20 cellular contexts compared by ENCODE assay signal in the genomic region with DNA sequence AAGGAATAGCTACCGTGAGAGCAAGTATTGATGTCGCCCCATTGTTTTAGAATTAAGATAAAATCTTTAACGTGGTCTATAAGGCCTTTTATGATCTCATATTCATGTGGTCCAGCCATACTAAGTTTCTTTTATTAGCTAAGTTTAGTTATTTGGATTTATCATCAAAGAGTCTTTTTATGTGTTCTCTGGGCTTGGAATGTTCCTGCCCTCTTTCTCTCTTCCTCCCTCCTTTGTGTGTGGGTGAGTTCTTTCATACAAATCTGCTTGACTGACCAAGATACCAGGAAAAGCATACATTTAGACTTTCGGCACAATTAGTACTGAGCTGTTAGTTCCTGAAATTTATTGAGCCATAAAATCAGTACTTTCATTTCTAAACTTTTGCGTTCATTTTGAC. TPM values are rescaled to one million over a fixed set of nuclear protein-coding genes. Genes with fewer than 3 reads are reported as not detected.
DNase-seq lines count a peak whose midpoint lies in the region; ATAC-seq, FAIRE-seq and TF ChIP-seq lines count a peak whose summit lies in the region.
"Had no signal": no experiment of that assay in that cellular context is flagged by ENCODE, and none has a peak within 500 bp of the region (broad histone marks: within the 10 kb centered on the region; RNA-seq: fewer than 3 reads in every experiment).

No MANE protein-coding gene starts in this region.

- no peaks in the 10 kb centered on the region for H3K36me3 Mint-ChIP-seq in astrocyte (ENCODE audit: low read depth, unreplicated experiment)
- no peaks in the 10 kb centered on the region for H3K36me3 Mint-ChIP-seq in activated T-cell treated with anti-CD3 and anti-CD28 coated beads, Interleukin-2, amount 50 U/mL, for 4 hours (ENCODE audit: insufficient read depth)

- H3K27ac ChIP-seq in Karpas-422 (ENCODE audit: low read length) = no peak overlapping the region
- H3K27ac ChIP-seq in astrocyte (ENCODE audit: low read depth, low read length) = no peak overlapping the region
- H3K27ac ChIP-seq in upper lobe of right lung = no peak overlapping the region
- H3K27ac ChIP-seq in body of pancreas = no peak overlapping the region
- H3K27ac ChIP-seq: A549, HL-60 had no signal

- peak overlapping the region; percentile 15; the same call in 1 of the 2 replicates for H2AFZ ChIP-seq in Karpas-422 (ENCODE audit: low read length)
- no peak overlapping the region for H2AFZ ChIP-seq in astrocyte (ENCODE audit: low read depth, low read length)

- TF ChIP-seq CTCF in astrocyte (IDR thresholded peaks at IDR 0.05; ENCODE audit: insufficient read depth, low read depth, low read length) (no peak), upper lobe of right lung (IDR thresholded peaks at IDR 0.05) (no peak), body of pancreas (IDR thresholded peaks at IDR 0.05) (no peak)

- H3K36me3 ChIP-seq in Karpas-422 (ENCODE audit: insufficient read depth, low read length) (no peaks in the 10 kb centered on the region), astrocyte (ENCODE audit: insufficient read depth, low read length) (no peaks in the 10 kb centered on the region), upper lobe of right lung (no peaks in the 10 kb centered on the region), body of pancreas (replicated peaks in 1 of 2; ENCODE audit: insufficient read depth in 1 of 2, low read depth in 2 of 2) (no peaks in the 10 kb centered on the region)
- H3K36me3 ChIP-seq: BE2C had no signal

- H3K9ac ChIP-seq in Karpas-422 (ENCODE audit: low read length) (no peak overlapping the region), astrocyte (ENCODE audit: low read length) (no peak overlapping the region)

- no peak for DNase-seq in Karpas-422
- DNase-seq in astrocyte (ENCODE audit: low read depth) = peak; percentile 10
- DNase-seq in kidney glomerular epithelial cell (lab: John Stamatoyannopoulos, UW) = peak; percentile 3
- DNase-seq in upper lobe of right lung = no peak
- no peak for DNase-seq in body of pancreas
- no peak for DNase-seq in activated T-cell treated with anti-CD3 and anti-CD28 coated beads, Interleukin-2, amount 50 U/mL, for 4 hours
- DNase-seq: BE2C, H9, KBM-7, NCI-H1105, NCI-H2029 treated with DMSO at 0.1 percent for 48 hours, NCI-H226, NCI-H510A treated with DMSO at 0.1 percent for 48 hours, NCI-H774, OCI-M1 had no signal

- 36 to 48% methylated on average over 5 of the region's 5 CpGs for WGBS in body of pancreas, 2 donors

- H3K27ac Mint-ChIP-seq in astrocyte (ENCODE audit: unreplicated experiment) = no peak overlapping the region
- H3K27ac Mint-ChIP-seq: H9 had no signal

- H3K4me1 Mint-ChIP-seq in astrocyte (ENCODE audit: low read depth, unreplicated experiment) = no peaks in the 10 kb centered on the region
- no peaks in the 10 kb centered on the region for H3K4me1 Mint-ChIP-seq in activated T-cell treated with anti-CD3 and anti-CD28 coated beads, Interleukin-2, amount 50 U/mL, for 4 hours (ENCODE audit: low read depth)

- H3K27me3 ChIP-seq in Karpas-422 (ENCODE audit: low read length) = no peaks in the 10 kb centered on the region
- no peaks in the 10 kb centered on the region for H3K27me3 ChIP-seq in astrocyte (ENCODE audit: insufficient read depth, low read length)
- no peaks in the 10 kb centered on the region for H3K27me3 ChIP-seq in upper lobe of right lung
- H3K27me3 ChIP-seq in body of pancreas = no peaks in the 10 kb centered on the region

- H4K20me1 ChIP-seq in Karpas-422 (ENCODE audit: insufficient read depth, low read depth, low read length) (no peaks in the 10 kb centered on the region), astrocyte (ENCODE audit: insufficient read depth, low read length) (no peaks in the 10 kb centered on the region)

- H3K4me2 ChIP-seq in Karpas-422 (ENCODE audit: low read depth, low read length, poor library complexity, severe bottlenecking) (peak overlapping the region; percentile 8), astrocyte (ENCODE audit: low read length) (no peak overlapping the region)
- H3K4me2 ChIP-seq: A549 had no signal

- H3K9me3 ChIP-seq in Karpas-422 (ENCODE audit: low read length) = no peaks in the 10 kb centered on the region
- no peaks in the 10 kb centered on the region for H3K9me3 ChIP-seq in astrocyte (ENCODE audit: insufficient read depth, low read depth, low read length)
- no peaks in the 10 kb centered on the region for H3K9me3 ChIP-seq in upper lobe of right lung
- H3K9me3 ChIP-seq in body of pancreas = no peaks in the 10 kb centered on the region
- H3K9me3 ChIP-seq: A549, BE2C had no signal

- no peak overlapping the region for H3K4me3 Mint-ChIP-seq in astrocyte (ENCODE audit: unreplicated experiment)
- no peak overlapping the region for H3K4me3 Mint-ChIP-seq in activated T-cell treated with anti-CD3 and anti-CD28 coated beads, Interleukin-2, amount 50 U/mL, for 4 hours
- H3K4me3 Mint-ChIP-seq: H9 had no signal

- H3K9me3 Mint-ChIP-seq in astrocyte (ENCODE audit: unreplicated experiment) = no peaks in the 10 kb centered on the region
- no peaks in the 10 kb centered on the region for H3K9me3 Mint-ChIP-seq in activated T-cell treated with anti-CD3 and anti-CD28 coated beads, Interleukin-2, amount 50 U/mL, for 4 hours
- H3K9me3 Mint-ChIP-seq: H9 had no signal

- ATAC-seq in upper lobe of right lung (peak; percentile 48), HG02678 (IDR thresholded peaks at IDR 0.05; ENCODE audit: unreplicated experiment) (no peak), body of pancreas (no peak)
- ATAC-seq in activated T-cell treated with anti-CD3 and anti-CD28 coated beads, Interleukin-2, amount 50 U/mL, for 4 hours = no peak
- ATAC-seq: A549, Right ventricle myocardium inferior had no signal

- H3K4me1 ChIP-seq in Karpas-422 (ENCODE audit: low read length) (peaks cover 10% of the 10 kb centered on the region), astrocyte (ENCODE audit: insufficient read depth, low read length) (no peaks in the 10 kb centered on the region), upper lobe of right lung (no peaks in the 10 kb centered on the region), body of pancreas (no peaks in the 10 kb centered on the region)
- H3K4me1 ChIP-seq: A549, BE2C had no signal

- H3K27me3 Mint-ChIP-seq in astrocyte (ENCODE audit: low read depth, unreplicated experiment) = no peaks in the 10 kb centered on the region
- peaks cover 3% of the 10 kb centered on the region for H3K27me3 Mint-ChIP-seq in activated T-cell treated with anti-CD3 and anti-CD28 coated beads, Interleukin-2, amount 50 U/mL, for 4 hours (ENCODE audit: low read depth)

- no peak for TF ChIP-seq POLR2A in body of pancreas (IDR thresholded peaks at IDR 0.05)

- H3K9me2 ChIP-seq in Karpas-422 (replicated peaks; ENCODE audit: insufficient read depth, low read length) = no peaks in the 10 kb centered on the region

- FAIRE-seq in astrocyte (lab: Jason Lieb, UNC) = no peak
- FAIRE-seq: A549 had no signal

- H3K79me2 ChIP-seq in Karpas-422 (ENCODE audit: low read length) (no peaks in the 10 kb centered on the region), astrocyte (ENCODE audit: insufficient read depth, low read length) (no peaks in the 10 kb centered on the region)

- H3K4me3 ChIP-seq in Karpas-422 (ENCODE audit: low read length) = no peak overlapping the region
- no peak overlapping the region for H3K4me3 ChIP-seq in astrocyte (ENCODE audit: insufficient read depth, low read depth, low read length)
- no peak overlapping the region for H3K4me3 ChIP-seq in upper lobe of right lung
- H3K4me3 ChIP-seq in body of pancreas = no peak overlapping the region
- H3K4me3 ChIP-seq: A549 had no signal

- intact Hi-C loops in upper lobe of right lung (cut with DNase I) (no loop called here), body of pancreas (cut with DNase I) (no loop called here)

RNA-seq across cellular contexts. Expression of gene TDO2, which starts 11.3 kb away (rescaled TPM):
- 2.0 TPM in 1 of 2 replicates, not detected in the other for total RNA-seq in Karpas-422 (2014; rRNA removed; shearing (Covaris generic); ENCODE audit: low replicate concordance)
- total RNA-seq in astrocyte = 0.24 TPM in 1 of 2 replicates, not detected in the other
- total RNA-seq in upper lobe of right lung = 3.0 TPM
- total RNA-seq in body of pancreas = under 1 TPM in 1 of 2 donors, not detected in 1; 0.26 TPM
- under 1 TPM in 1 of 3 donors, not detected in 2; 0.16 TPM for total RNA-seq in activated T-cell treated with anti-CD3 and anti-CD28 coated beads, Interleukin-2, amount 50 U/mL, for 4 hours
- total RNA-seq: H9, Right ventricle myocardium inferior had no signal

RNA-seq across cellular contexts. Expression of gene CTSO, which starts 38.9 kb away (rescaled TPM):
- total RNA-seq in Karpas-422 (2014; rRNA removed; shearing (Covaris generic); ENCODE audit: low replicate concordance) = 8.0 and 18.9 TPM in 2 replicates
- total RNA-seq in astrocyte (3.7 and 6.5 TPM in 2 replicates), upper lobe of right lung (30.5 TPM), body of pancreas (10 to 100 TPM; 10.9 to 13.7 TPM)
- 1 to 10 TPM; 1.1 to 2.0 (median 1.3) TPM for total RNA-seq in activated T-cell treated with anti-CD3 and anti-CD28 coated beads, Interleukin-2, amount 50 U/mL, for 4 hours

RNA-seq across cellular contexts. Expression of gene ASIC5, which starts 48.7 kb away (rescaled TPM):
- not detected in 2 replicates for total RNA-seq in Karpas-422 (2014; rRNA removed; shearing (Covaris generic); ENCODE audit: low replicate concordance)
- total RNA-seq in astrocyte = not detected in 2 replicates
- not detected for total RNA-seq in upper lobe of right lung
- not detected for total RNA-seq in body of pancreas
- not detected for total RNA-seq in activated T-cell treated with anti-CD3 and anti-CD28 coated beads, Interleukin-2, amount 50 U/mL, for 4 hours
- total RNA-seq: H9, HT1080, Right ventricle myocardium inferior had no signal

Comparison
In these comparisons a context has a peak if more than half of its experiments do, and no peak if none do; other contexts are left out.
1. DNase-seq: peak in astrocyte (single experiment) and kidney glomerular epithelial cell (single experiment); none in Karpas-422 (single experiment), upper lobe of right lung (single experiment), body of pancreas (0 of 4) and activated T-cell treated with anti-CD3 and anti-CD28 coated beads, Interleukin-2, amount 50 U/mL, for 4 hours (single experiment).